1 cellular context compared by ENCODE assay signal in genomic region chr11:69294621-69295078, GRCh38.
TF ChIP-seq lines count a peak whose summit lies in the region.

No MANE protein-coding gene starts in this region.

TF ChIP-seq in A549, 52 proteins besides CTCF, POLR2A, EP300 and RAD21 (continued from another document):
- TF ChIP-seq, protein P1, sequence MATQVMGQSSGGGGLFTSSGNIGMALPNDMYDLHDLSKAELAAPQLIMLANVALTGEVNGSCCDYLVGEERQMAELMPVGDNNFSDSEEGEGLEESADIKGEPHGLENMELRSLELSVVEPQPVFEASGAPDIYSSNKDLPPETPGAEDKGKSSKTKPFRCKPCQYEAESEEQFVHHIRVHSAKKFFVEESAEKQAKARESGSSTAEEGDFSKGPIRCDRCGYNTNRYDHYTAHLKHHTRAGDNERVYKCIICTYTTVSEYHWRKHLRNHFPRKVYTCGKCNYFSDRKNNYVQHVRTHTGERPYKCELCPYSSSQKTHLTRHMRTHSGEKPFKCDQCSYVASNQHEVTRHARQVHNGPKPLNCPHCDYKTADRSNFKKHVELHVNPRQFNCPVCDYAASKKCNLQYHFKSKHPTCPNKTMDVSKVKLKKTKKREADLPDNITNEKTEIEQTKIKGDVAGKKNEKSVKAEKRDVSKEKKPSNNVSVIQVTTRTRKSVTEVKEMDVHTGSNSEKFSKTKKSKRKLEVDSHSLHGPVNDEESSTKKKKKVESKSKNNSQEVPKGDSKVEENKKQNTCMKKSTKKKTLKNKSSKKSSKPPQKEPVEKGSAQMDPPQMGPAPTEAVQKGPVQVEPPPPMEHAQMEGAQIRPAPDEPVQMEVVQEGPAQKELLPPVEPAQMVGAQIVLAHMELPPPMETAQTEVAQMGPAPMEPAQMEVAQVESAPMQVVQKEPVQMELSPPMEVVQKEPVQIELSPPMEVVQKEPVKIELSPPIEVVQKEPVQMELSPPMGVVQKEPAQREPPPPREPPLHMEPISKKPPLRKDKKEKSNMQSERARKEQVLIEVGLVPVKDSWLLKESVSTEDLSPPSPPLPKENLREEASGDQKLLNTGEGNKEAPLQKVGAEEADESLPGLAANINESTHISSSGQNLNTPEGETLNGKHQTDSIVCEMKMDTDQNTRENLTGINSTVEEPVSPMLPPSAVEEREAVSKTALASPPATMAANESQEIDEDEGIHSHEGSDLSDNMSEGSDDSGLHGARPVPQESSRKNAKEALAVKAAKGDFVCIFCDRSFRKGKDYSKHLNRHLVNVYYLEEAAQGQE (IDR thresholded peaks at IDR 0.05) = no peak
- TF ChIP-seq RCOR1 (IDR thresholded peaks at IDR 0.05; ENCODE audit: low read depth, low read length) (no peak), USF2 (IDR thresholded peaks at IDR 0.05) (no peak), ESRRA (IDR thresholded peaks at IDR 0.05; ENCODE audit: borderline replicate concordance, low read length) (no peak), BCL3 (IDR thresholded peaks at IDR 0.05) (no peak)
- TF ChIP-seq, protein P2, sequence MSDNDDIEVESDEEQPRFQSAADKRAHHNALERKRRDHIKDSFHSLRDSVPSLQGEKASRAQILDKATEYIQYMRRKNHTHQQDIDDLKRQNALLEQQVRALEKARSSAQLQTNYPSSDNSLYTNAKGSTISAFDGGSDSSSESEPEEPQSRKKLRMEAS (IDR thresholded peaks at IDR 0.05) = 0 out of 2 replicates have a peak, but pooled peaks have one; percentile 4
- TF ChIP-seq, protein P3, sequence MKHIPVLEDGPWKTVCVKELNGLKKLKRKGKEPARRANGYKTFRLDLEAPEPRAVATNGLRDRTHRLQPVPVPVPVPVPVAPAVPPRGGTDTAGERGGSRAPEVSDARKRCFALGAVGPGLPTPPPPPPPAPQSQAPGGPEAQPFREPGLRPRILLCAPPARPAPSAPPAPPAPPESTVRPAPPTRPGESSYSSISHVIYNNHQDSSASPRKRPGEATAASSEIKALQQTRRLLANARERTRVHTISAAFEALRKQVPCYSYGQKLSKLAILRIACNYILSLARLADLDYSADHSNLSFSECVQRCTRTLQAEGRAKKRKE (CRISPR knock-in tag; IDR thresholded peaks at IDR 0.05; ENCODE audit: low read depth) = no peak
TF ChIP-seq in A549: peak in this region for 2.
